ENCODE assay signal across 20 cellular contexts in the genomic region with DNA sequence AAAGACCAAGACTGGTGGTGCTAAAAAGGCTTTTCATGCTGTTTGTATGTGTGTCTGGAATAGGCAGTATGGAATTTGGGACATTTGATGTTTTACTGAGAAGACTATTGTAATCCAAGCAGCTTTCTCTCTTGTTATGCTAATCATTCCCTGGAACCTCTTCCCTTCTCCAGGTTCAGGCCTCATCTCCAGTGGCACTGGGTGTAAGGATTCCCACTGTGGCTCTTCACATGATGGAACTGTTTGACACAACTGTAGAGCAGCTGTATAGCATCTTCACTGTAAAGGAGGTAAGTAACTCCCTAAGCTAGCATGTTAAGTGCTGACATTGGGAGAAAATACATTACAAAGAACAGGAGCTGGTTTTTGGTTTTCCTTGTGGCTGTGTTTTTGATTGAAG. TPM values are rescaled to one million over a fixed set of nuclear protein-coding genes. Genes with fewer than 3 reads are reported as not detected.
DNase-seq lines count a peak whose midpoint lies in the region; ATAC-seq, FAIRE-seq and TF ChIP-seq lines count a peak whose summit lies in the region.
"Had no signal": no experiment of that assay in that cellular context is flagged by ENCODE, and none has a peak within 500 bp of the region (broad histone marks: within the 10 kb centered on the region; RNA-seq: fewer than 3 reads in every experiment).

No MANE protein-coding gene starts in this region.

- H3K9me3 Mint-ChIP-seq in activated CD8-positive, alpha-beta T cell treated with anti-CD3 and anti-CD28 coated beads for 36 hours = no peaks in the 10 kb centered on the region
- no peaks in the 10 kb centered on the region for H3K9me3 Mint-ChIP-seq in activated CD8-positive, alpha-beta T cell treated with anti-CD3 and anti-CD28 coated beads, Interleukin-2, amount 10 ng/mL, durations not matched to agents 7 days and 5 days (ENCODE audit: insufficient read depth)
- H3K9me3 Mint-ChIP-seq in GM23338 = no peaks in the 10 kb centered on the region
- H3K9me3 Mint-ChIP-seq in neural crest cell = peaks cover 4% of the 10 kb centered on the region

- RAD21 ChIA-PET in GM12878 (lab: Charles Lee; ENCODE audit: unreplicated experiment) = interaction anchor here (0.6 to 1.5 kb wide), 2 partner anchors 40 to 473 kb away, joined by 3 read pairs; no protein-coding TSS in a partner anchor

- no peak for FAIRE-seq in GM12878 (lab: Jason Lieb, UNC)
- FAIRE-seq: colon, G401.6, small intestine had no signal

- in situ Hi-C loops in GM12878 (cut with MboI) = no loop called here

- no peak overlapping the region for H3K4me3 Mint-ChIP-seq in activated CD8-positive, alpha-beta T cell treated with anti-CD3 and anti-CD28 coated beads for 36 hours
- no peak overlapping the region for H3K4me3 Mint-ChIP-seq in activated CD8-positive, alpha-beta T cell treated with anti-CD3 and anti-CD28 coated beads, Interleukin-2, amount 10 ng/mL, durations not matched to agents 7 days and 5 days
- H3K4me3 Mint-ChIP-seq in GM23338 (no peak overlapping the region; the same call in 2 of the 3 replicates), neural crest cell (no peak overlapping the region)

- DNase-seq in activated CD8-positive, alpha-beta T cell treated with anti-CD3 and anti-CD28 coated beads for 36 hours = no peak
- DNase-seq in activated CD8-positive, alpha-beta T cell treated with anti-CD3 and anti-CD28 coated beads, Interleukin-2, amount 10 ng/mL, durations not matched to agents 7 days and 5 days = no peak
- DNase-seq in GM23338 (ENCODE audit: low spot score) (peak; percentile 19), GM12878 (ENCODE audit: low read depth, low spot score) (no peak), neural crest cell (ENCODE audit: low read depth, low spot score) (no peak), ureter (ENCODE audit: low spot score) (no peak), EL (no peak)
- DNase-seq: activated CD8-positive, alpha-beta memory T cell treated with anti-CD3 and anti-CD28 coated beads, Interleukin-2, amount 50 U/mL, for 4 hours; BE2C; glutamatergic neuron; NCI-H146; NCI-H748 treated with DMSO at 0.1 percent for 48 hours; small intestine; stimulated activated CD4-positive, alpha-beta T cell treated with anti-CD3 and anti-CD28 coated beads, Interleukin-4, amount 100 ng/mL, for 1 hour; upper lobe of left lung had no signal

- SMC1A ChIA-PET in GM12878 (lab: Charles Lee; ENCODE audit: uncharacterized antibody, unreplicated experiment) = interaction anchor here (0.9 to 1.4 kb wide), 4 partner anchors 24 to 170 kb away, joined by 3 to 5 read pairs (median 4); no protein-coding TSS in a partner anchor

- no peak for TF ChIP-seq EP300 in GM12878 (IDR thresholded peaks at IDR 0.05; ENCODE audit: borderline replicate concordance in 1 of 2, control insufficient read depth in 1 of 2, low read depth in 2 of 2, low read length in 2 of 2)

- H3K27ac Mint-ChIP-seq in activated CD8-positive, alpha-beta T cell treated with anti-CD3 and anti-CD28 coated beads for 36 hours = peak overlapping the region; percentile 53
- no peak overlapping the region for H3K27ac Mint-ChIP-seq in activated CD8-positive, alpha-beta T cell treated with anti-CD3 and anti-CD28 coated beads, Interleukin-2, amount 10 ng/mL, durations not matched to agents 7 days and 5 days
- H3K27ac Mint-ChIP-seq in GM23338 (no peak overlapping the region; the same call in 1 of the 2 replicates), neural crest cell (ENCODE audit: unreplicated experiment) (peak overlapping the region; percentile 81)

- no peaks in the 10 kb centered on the region for H3K27me3 ChIP-seq in GM23338 (ENCODE audit: insufficient read depth)
- H3K27me3 ChIP-seq in GM12878 (replicated peaks in 1 of 2; ENCODE audit: control insufficient read depth in 2 of 2, insufficient read depth in 2 of 2, low read length in 1 of 2) = no peaks in the 10 kb centered on the region
- H3K27me3 ChIP-seq: BE2C, neutrophil, upper lobe of left lung had no signal

- no peak overlapping the region for H2AFZ ChIP-seq in GM23338
- H2AFZ ChIP-seq in GM12878 (ENCODE audit: control insufficient read depth, low read depth, low read length) = no peak overlapping the region

- peak overlapping the region; percentile 71 for H3K27ac ChIP-seq in GM23338 (ENCODE audit: low read depth)
- no peak overlapping the region for H3K27ac ChIP-seq in GM12878 (ENCODE audit: control insufficient read depth, insufficient read depth)
- H3K27ac ChIP-seq: neutrophil, upper lobe of left lung had no signal

- TF ChIP-seq RAD21 in GM12878 (IDR thresholded peaks at IDR 0.05; ENCODE audit: insufficient read depth, low read depth, low read length) = no peak

- no peaks in the 10 kb centered on the region; the same call in 1 of the 2 replicates for H3K79me2 ChIP-seq in GM23338 (replicated peaks; ENCODE audit: insufficient read depth)
- peaks cover 24% of the 10 kb centered on the region for H3K79me2 ChIP-seq in GM12878 (ENCODE audit: control insufficient read depth, insufficient read depth, low read length)

- H4K20me1 ChIP-seq in GM23338 (replicated peaks; ENCODE audit: insufficient read depth) = peaks cover 8% of the 10 kb centered on the region; the same call in 1 of the 2 replicates
- no peaks in the 10 kb centered on the region for H4K20me1 ChIP-seq in GM12878 (ENCODE audit: control insufficient read depth, insufficient read depth)

- H3K9me3 ChIP-seq in GM12878 (replicated peaks; ENCODE audit: control insufficient read depth, insufficient read depth, low read length) = no peaks in the 10 kb centered on the region
- H3K9me3 ChIP-seq: BE2C, neutrophil, upper lobe of left lung had no signal

- CTCF ChIA-PET in activated CD8-positive, alpha-beta T cell treated with anti-CD3 and anti-CD28 coated beads for 36 hours (lab: Charles Lee) = no interaction called here
- CTCF ChIA-PET in activated CD8-positive, alpha-beta T cell treated with anti-CD3 and anti-CD28 coated beads, Interleukin-2, amount 10 ng/mL, durations not matched to agents 7 days and 5 days (lab: Charles Lee) = interaction anchor here (0.8 kb wide), 1 partner anchor 9 kb away, joined by 3 read pairs; no protein-coding TSS in a partner anchor
- CTCF ChIA-PET in GM12878 (lab: Yijun Ruan, JAX) = interaction anchor here (0.7 to 0.8 kb wide), 2 partner anchors 186 to 241 kb away, joined by 3 to 4 read pairs; no protein-coding TSS in a partner anchor

- ATAC-seq in activated CD8-positive, alpha-beta T cell treated with anti-CD3 and anti-CD28 coated beads for 36 hours = no peak
- ATAC-seq in activated CD8-positive, alpha-beta T cell treated with anti-CD3 and anti-CD28 coated beads, Interleukin-2, amount 10 ng/mL, durations not matched to agents 7 days and 5 days = no peak
- ATAC-seq in GM23338 (peak; percentile 64), GM12878 (no peak), GM21723 (IDR thresholded peaks at IDR 0.05; ENCODE audit: unreplicated experiment) (no peak)
- ATAC-seq: activated CD4-positive, CD25-positive, alpha-beta regulatory T cell treated with anti-CD3 and anti-CD28 coated beads, Interleukin-2, amount 50 U/mL, for 24 hours had no signal

- no peaks in the 10 kb centered on the region for H3K27me3 Mint-ChIP-seq in activated CD8-positive, alpha-beta T cell treated with anti-CD3 and anti-CD28 coated beads for 36 hours
- no peaks in the 10 kb centered on the region for H3K27me3 Mint-ChIP-seq in activated CD8-positive, alpha-beta T cell treated with anti-CD3 and anti-CD28 coated beads, Interleukin-2, amount 10 ng/mL, durations not matched to agents 7 days and 5 days (ENCODE audit: low read depth)
- H3K27me3 Mint-ChIP-seq in GM23338 (ENCODE audit: insufficient read depth, low read depth, poor library complexity) = peaks cover 7% of the 10 kb centered on the region
- no peaks in the 10 kb centered on the region for H3K27me3 Mint-ChIP-seq in neural crest cell (ENCODE audit: low read depth)

- intact Hi-C loops in activated CD8-positive, alpha-beta T cell treated with anti-CD3 and anti-CD28 coated beads for 36 hours (cut with micrococcal nuclease) = no loop called here
- intact Hi-C loops in GM12878 (cut with micrococcal nuclease; ENCODE audit: unreplicated experiment) = no loop called here

- no peak overlapping the region for H3K9ac ChIP-seq in GM12878 (ENCODE audit: control insufficient read depth, insufficient read depth, low read length)

- H3K36me3 ChIP-seq in GM23338 (ENCODE audit: insufficient read depth) (peaks cover 54% of the 10 kb centered on the region), GM12878 (ENCODE audit: control insufficient read depth in 2 of 2, insufficient read depth in 2 of 2, low read length in 1 of 2) (peaks cover 13 to 42% of the 10 kb centered on the region in 2 experiments)

- peaks cover 81% of the 10 kb centered on the region for H3K36me3 Mint-ChIP-seq in activated CD8-positive, alpha-beta T cell treated with anti-CD3 and anti-CD28 coated beads for 36 hours (ENCODE audit: low read depth)
- peaks cover 91% of the 10 kb centered on the region for H3K36me3 Mint-ChIP-seq in activated CD8-positive, alpha-beta T cell treated with anti-CD3 and anti-CD28 coated beads, Interleukin-2, amount 10 ng/mL, durations not matched to agents 7 days and 5 days (ENCODE audit: low read depth)
- H3K36me3 Mint-ChIP-seq in GM23338 (ENCODE audit: low read depth) (peaks cover 91% of the 10 kb centered on the region), neural crest cell (ENCODE audit: low read depth) (peaks cover 46% of the 10 kb centered on the region)

- H3K4me2 ChIP-seq in GM23338 (no peak overlapping the region), GM12878 (ENCODE audit: control insufficient read depth, insufficient read depth) (peak overlapping the region; percentile 2; the same call in 1 of the 2 replicates)

- H3K4me1 Mint-ChIP-seq in activated CD8-positive, alpha-beta T cell treated with anti-CD3 and anti-CD28 coated beads for 36 hours (ENCODE audit: low read depth) = peaks cover 42% of the 10 kb centered on the region
- peaks cover 37% of the 10 kb centered on the region for H3K4me1 Mint-ChIP-seq in activated CD8-positive, alpha-beta T cell treated with anti-CD3 and anti-CD28 coated beads, Interleukin-2, amount 10 ng/mL, durations not matched to agents 7 days and 5 days (ENCODE audit: low read depth)
- H3K4me1 Mint-ChIP-seq in GM23338 (peaks cover 15% of the 10 kb centered on the region), neural crest cell (peaks cover 33% of the 10 kb centered on the region)

- BruUV-seq in GM12878 (replicated peaks; lab: Mats Ljungman, UMichigan) = no TSS peak

- H3K9me2 ChIP-seq in GM23338 (ENCODE audit: insufficient read depth) = no peaks in the 10 kb centered on the region

- POLR2A ChIA-PET in activated CD8-positive, alpha-beta T cell treated with anti-CD3 and anti-CD28 coated beads for 36 hours (lab: Charles Lee) = interaction anchor here (0.6 kb wide), 1 partner anchor 448 kb away, joined by 3 read pairs; no protein-coding TSS in a partner anchor
- POLR2A ChIA-PET in activated CD8-positive, alpha-beta T cell treated with anti-CD3 and anti-CD28 coated beads, Interleukin-2, amount 10 ng/mL, durations not matched to agents 7 days and 5 days (lab: Charles Lee) = interaction anchor here (1.2 kb wide), 1 partner anchor 12 kb away, joined by 3 read pairs; no protein-coding TSS in a partner anchor
- POLR2A ChIA-PET in GM12878 (lab: Charles Lee) = interaction anchor here (0.6 kb wide), 1 partner anchor 783 kb away, joined by 6 read pairs; no protein-coding TSS in a partner anchor

- H3K4me3 ChIP-seq in GM23338 (no peak overlapping the region), GM12878 (no peak overlapping the region)
- H3K4me3 ChIP-seq: upper lobe of left lung had no signal

- TF ChIP-seq POLR2A in GM12878 (IDR thresholded peaks at IDR 0.05; ENCODE audit: low read depth, low read length) = no peak

- no peak for TF ChIP-seq CTCF in activated CD8-positive, alpha-beta T cell treated with anti-CD3 and anti-CD28 coated beads for 36 hours (IDR thresholded peaks at IDR 0.05)
- no peak for TF ChIP-seq CTCF in GM23338 (conservative IDR thresholded peaks at IDR 0.05; ENCODE audit: low read depth in 2 of 2)
- no peak for TF ChIP-seq CTCF in GM12878 (IDR thresholded peaks at IDR 0.05 in 2 of 3, conservative IDR thresholded peaks at IDR 0.05 in 1 of 3; ENCODE audit: control insufficient read depth in 2 of 3, extremely low read depth in 1 of 3, insufficient read depth in 1 of 3, low read depth in 3 of 3, low read length in 3 of 3)
- no peak for TF ChIP-seq CTCF in neural crest cell (conservative IDR thresholded peaks at IDR 0.05)

- 0 out of 2 replicates have a peak, but pooled peaks cover 6% of the 10 kb centered on the region for H3F3A ChIP-seq in GM23338 (replicated peaks; ENCODE audit: low read depth)

- H3K4me1 ChIP-seq in GM23338 (ENCODE audit: insufficient read depth) (peaks cover 11% of the 10 kb centered on the region), GM12878 (ENCODE audit: control insufficient read depth, insufficient read depth, low read length) (peaks cover 2% of the 10 kb centered on the region; the same call in 1 of the 2 replicates)
- H3K4me1 ChIP-seq: BE2C had no signal

RNA-seq across cellular contexts. Expression of a gene that starts 23.3 kb away (rescaled TPM):
- 10 to 100 TPM; 13.3 to 14.0 TPM for total RNA-seq in activated CD8-positive, alpha-beta T cell treated with anti-CD3 and anti-CD28 coated beads for 36 hours
- 1 to 10 TPM; 8.4 to 8.8 TPM for total RNA-seq in activated CD8-positive, alpha-beta T cell treated with anti-CD3 and anti-CD28 coated beads, Interleukin-2, amount 10 ng/mL, durations not matched to agents 7 days and 5 days
- total RNA-seq in GM23338 (2014; rRNA removed; shearing (Covaris generic)) = 4.3 and 5.7 TPM in 2 replicates
- polyA plus RNA-seq in GM23338 (2016; fragmentation: Nextera tagmentation; extraction: Ambion mirVana) (18.2 and 21.5 TPM in 2 replicates), GM12878 (2011; rRNA removed) (9.8 and 18.8 TPM in 2 replicates), GM12878 (2014; fragmentation: Illumina TruSeq; extraction: Trizol) (15.6 and 19.1 TPM in 2 replicates), GM12878 (2014; fragmentation: Nextera tagmentation; extraction: Ambion mirVana) (10 to 100 TPM; 25.0 TPM), GM12878 (2014; rRNA removed) (10.2 and 10.8 TPM in 2 replicates), GM12878 (2016; fragmentation: Nextera tagmentation; extraction: Ambion mirVana) (10 to 100 TPM; 15.5 to 16.3 TPM)
- total RNA-seq in GM12878 (2013; cell fraction: nucleolus; rRNA removed) = 1.9 and 3.1 TPM in 2 replicates
- total RNA-seq in GM12878 (2014; rRNA removed) (3.8 and 6.1 TPM in 2 replicates), GM12878 (2014; rRNA removed; fragmentation: Illumina TruSeq; extraction: Trizol) (14.9 and 16.1 TPM in 2 replicates), GM12878 (2021) (4.7 and 5.6 TPM in 2 replicates), neural crest cell (9.0 and 10.0 TPM in 2 replicates), ureter (18.2 TPM)
- polyA plus RNA-seq in GM12878 (2011; ENCODE audit: low read depth) = 16.0 TPM
- polyA plus RNA-seq in GM12878 (2011; cell fraction: cytosol; rRNA removed) = 5.4 and 6.1 TPM in 2 replicates
- polyA plus RNA-seq in GM12878 (2011; cell fraction: nucleus; rRNA removed) = 3.8 and 4.1 TPM in 2 replicates
- 9.2 and 14.0 TPM in 2 replicates for polyA plus RNA-seq in GM12878 (2012)
- polyA minus RNA-seq in GM12878 (2011; rRNA and poly(A)+ RNA removed) = 1.0 and 1.5 TPM in 2 replicates
- 3.6 TPM in 1 of 2 replicates, not detected in the other for polyA minus RNA-seq in GM12878 (2011; cell fraction: cytosol; rRNA and poly(A)+ RNA removed)
- 1.1 TPM in 1 of 2 replicates, not detected in the other for polyA minus RNA-seq in GM12878 (2011; cell fraction: nucleus; rRNA and poly(A)+ RNA removed)

Comparison
In these comparisons a context has a peak if more than half of its experiments do, and no peak if none do; other contexts are left out.
1. H3K27ac Mint-ChIP-seq: peak in activated CD8-positive, alpha-beta T cell treated with anti-CD3 and anti-CD28 coated beads for 36 hours (single experiment) and neural crest cell (single experiment); none in activated CD8-positive, alpha-beta T cell treated with anti-CD3 and anti-CD28 coated beads, Interleukin-2, amount 10 ng/mL, durations not matched to agents 7 days and 5 days (single experiment) and GM23338 (single experiment).